ENCODE assay signal across 1 cellular context in the genomic region with DNA sequence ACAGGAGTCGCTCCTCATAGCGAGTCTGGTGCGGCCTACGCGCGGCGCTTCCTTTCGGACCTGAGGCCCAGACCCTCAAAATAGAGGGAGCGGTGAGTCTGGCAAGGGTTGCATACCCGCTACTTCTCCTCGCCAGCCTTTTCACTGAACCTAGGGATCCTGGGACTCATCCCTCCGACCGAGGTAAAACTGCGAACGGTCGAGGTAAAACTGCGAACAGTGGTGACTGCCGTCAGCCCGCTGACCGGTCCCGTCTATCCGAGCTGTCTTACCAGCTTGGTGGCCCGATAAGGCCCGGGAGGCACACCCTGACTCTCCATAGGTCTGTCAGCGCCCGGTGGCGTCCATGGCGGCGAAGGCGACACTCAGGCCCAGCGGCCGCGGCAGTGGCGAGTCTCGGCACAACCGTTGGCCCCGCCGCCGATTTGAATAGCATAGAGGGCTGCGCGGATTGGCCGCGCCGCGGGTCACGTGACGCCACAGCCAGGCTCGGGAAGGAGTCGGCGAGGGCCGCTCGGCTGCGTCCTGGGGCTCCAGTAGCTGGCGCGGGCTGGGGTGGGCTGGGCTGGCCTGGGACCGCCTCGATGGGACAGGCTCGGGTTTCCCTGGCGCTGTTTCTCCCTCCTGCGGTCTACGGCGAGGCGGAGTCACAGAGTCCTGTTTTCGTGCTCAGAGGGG.
TF ChIP-seq lines count a peak whose summit lies in the region.

A gene with protein sequence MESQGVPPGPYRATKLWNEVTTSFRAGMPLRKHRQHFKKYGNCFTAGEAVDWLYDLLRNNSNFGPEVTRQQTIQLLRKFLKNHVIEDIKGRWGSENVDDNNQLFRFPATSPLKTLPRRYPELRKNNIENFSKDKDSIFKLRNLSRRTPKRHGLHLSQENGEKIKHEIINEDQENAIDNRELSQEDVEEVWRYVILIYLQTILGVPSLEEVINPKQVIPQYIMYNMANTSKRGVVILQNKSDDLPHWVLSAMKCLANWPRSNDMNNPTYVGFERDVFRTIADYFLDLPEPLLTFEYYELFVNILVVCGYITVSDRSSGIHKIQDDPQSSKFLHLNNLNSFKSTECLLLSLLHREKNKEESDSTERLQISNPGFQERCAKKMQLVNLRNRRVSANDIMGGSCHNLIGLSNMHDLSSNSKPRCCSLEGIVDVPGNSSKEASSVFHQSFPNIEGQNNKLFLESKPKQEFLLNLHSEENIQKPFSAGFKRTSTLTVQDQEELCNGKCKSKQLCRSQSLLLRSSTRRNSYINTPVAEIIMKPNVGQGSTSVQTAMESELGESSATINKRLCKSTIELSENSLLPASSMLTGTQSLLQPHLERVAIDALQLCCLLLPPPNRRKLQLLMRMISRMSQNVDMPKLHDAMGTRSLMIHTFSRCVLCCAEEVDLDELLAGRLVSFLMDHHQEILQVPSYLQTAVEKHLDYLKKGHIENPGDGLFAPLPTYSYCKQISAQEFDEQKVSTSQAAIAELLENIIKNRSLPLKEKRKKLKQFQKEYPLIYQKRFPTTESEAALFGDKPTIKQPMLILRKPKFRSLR (minus strand): TSS at position 403 of the 678 bp plus-strand sequence. CDS start 83 bp downstream, at position 320.

TF ChIP-seq in HepG2, 621 proteins besides CTCF, POLR2A, EP300 and RAD21 (continued from another document and continues in another):
- TF ChIP-seq, protein P1, sequence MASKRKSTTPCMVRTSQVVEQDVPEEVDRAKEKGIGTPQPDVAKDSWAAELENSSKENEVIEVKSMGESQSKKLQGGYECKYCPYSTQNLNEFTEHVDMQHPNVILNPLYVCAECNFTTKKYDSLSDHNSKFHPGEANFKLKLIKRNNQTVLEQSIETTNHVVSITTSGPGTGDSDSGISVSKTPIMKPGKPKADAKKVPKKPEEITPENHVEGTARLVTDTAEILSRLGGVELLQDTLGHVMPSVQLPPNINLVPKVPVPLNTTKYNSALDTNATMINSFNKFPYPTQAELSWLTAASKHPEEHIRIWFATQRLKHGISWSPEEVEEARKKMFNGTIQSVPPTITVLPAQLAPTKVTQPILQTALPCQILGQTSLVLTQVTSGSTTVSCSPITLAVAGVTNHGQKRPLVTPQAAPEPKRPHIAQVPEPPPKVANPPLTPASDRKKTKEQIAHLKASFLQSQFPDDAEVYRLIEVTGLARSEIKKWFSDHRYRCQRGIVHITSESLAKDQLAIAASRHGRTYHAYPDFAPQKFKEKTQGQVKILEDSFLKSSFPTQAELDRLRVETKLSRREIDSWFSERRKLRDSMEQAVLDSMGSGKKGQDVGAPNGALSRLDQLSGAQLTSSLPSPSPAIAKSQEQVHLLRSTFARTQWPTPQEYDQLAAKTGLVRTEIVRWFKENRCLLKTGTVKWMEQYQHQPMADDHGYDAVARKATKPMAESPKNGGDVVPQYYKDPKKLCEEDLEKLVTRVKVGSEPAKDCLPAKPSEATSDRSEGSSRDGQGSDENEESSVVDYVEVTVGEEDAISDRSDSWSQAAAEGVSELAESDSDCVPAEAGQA (IDR thresholded peaks at IDR 0.05; ENCODE audit: low read depth) = no peak
- TF ChIP-seq, protein P1 (CRISPR knock-in tag; IDR thresholded peaks at IDR 0.05; ENCODE audit: borderline replicate concordance) = no peak
- TF ChIP-seq, protein P2, sequence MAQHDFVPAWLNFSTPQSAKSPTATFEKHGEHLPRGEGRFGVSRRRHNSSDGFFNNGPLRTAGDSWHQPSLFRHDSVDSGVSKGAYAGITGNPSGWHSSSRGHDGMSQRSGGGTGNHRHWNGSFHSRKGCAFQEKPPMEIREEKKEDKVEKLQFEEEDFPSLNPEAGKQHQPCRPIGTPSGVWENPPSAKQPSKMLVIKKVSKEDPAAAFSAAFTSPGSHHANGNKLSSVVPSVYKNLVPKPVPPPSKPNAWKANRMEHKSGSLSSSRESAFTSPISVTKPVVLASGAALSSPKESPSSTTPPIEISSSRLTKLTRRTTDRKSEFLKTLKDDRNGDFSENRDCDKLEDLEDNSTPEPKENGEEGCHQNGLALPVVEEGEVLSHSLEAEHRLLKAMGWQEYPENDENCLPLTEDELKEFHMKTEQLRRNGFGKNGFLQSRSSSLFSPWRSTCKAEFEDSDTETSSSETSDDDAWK (CRISPR knock-in tag; IDR thresholded peaks at IDR 0.05) = no peak
- TF ChIP-seq RFXAP (CRISPR knock-in tag; IDR thresholded peaks at IDR 0.05; ENCODE audit: borderline replicate concordance) (0 out of 2 replicates have a peak, but pooled peaks have one; percentile 25), DPF2 (CRISPR knock-in tag; IDR thresholded peaks at IDR 0.05; ENCODE audit: borderline replicate concordance, low read depth) (no peak), ZNF460 (CRISPR knock-in tag; IDR thresholded peaks at IDR 0.05; ENCODE audit: borderline replicate concordance) (no peak), HES4 (CRISPR knock-in tag; IDR thresholded peaks at IDR 0.05; ENCODE audit: borderline replicate concordance) (peak; percentile 72; the same call in 1 of the 2 replicates), IRF2 (CRISPR knock-in tag; IDR thresholded peaks at IDR 0.05) (no peak), ZNF772 (CRISPR knock-in tag; IDR thresholded peaks at IDR 0.05) (peak; percentile 79), ZNF3 (CRISPR knock-in tag; IDR thresholded peaks at IDR 0.05) (no peak), PHF8 (CRISPR knock-in tag; IDR thresholded peaks at IDR 0.05) (peak; percentile 91), GFI1 (CRISPR knock-in tag; IDR thresholded peaks at IDR 0.05; ENCODE audit: borderline replicate concordance) (peak; percentile 53; the same call in 1 of the 2 replicates), ZNF562 (CRISPR knock-in tag; IDR thresholded peaks at IDR 0.05; ENCODE audit: borderline replicate concordance) (no peak), RBAK (CRISPR knock-in tag; IDR thresholded peaks at IDR 0.05) (no peak), PTBP1 (IDR thresholded peaks at IDR 0.05; ENCODE audit: low read depth, low read length, poor library complexity, severe bottlenecking) (no peak), ELF4 (CRISPR knock-in tag; IDR thresholded peaks at IDR 0.05; ENCODE audit: borderline replicate concordance) (no peak), MYNN (CRISPR knock-in tag; IDR thresholded peaks at IDR 0.05; ENCODE audit: low read depth) (no peak), MIER2 (CRISPR knock-in tag; IDR thresholded peaks at IDR 0.05) (no peak), SIN3A (IDR thresholded peaks at IDR 0.05; ENCODE audit: borderline replicate concordance, low read depth, low read length) (peak; percentile 98), ZNF747 (CRISPR knock-in tag; IDR thresholded peaks at IDR 0.05; ENCODE audit: borderline replicate concordance) (no peak), SOX13 (IDR thresholded peaks at IDR 0.05) (no peak), SOX13 (CRISPR knock-in tag; conservative IDR thresholded peaks at IDR 0.05 in 1 of 2, IDR thresholded peaks at IDR 0.05 in 1 of 2) (no peak), ZC3H4 (CRISPR knock-in tag; IDR thresholded peaks at IDR 0.05; ENCODE audit: borderline replicate concordance) (no peak), ZNF850 (CRISPR knock-in tag; conservative IDR thresholded peaks at IDR 0.05) (no peak), SALL2 (CRISPR knock-in tag; IDR thresholded peaks at IDR 0.05) (no peak), NR1H2 (CRISPR knock-in tag; IDR thresholded peaks at IDR 0.05; ENCODE audit: borderline replicate concordance, low read depth) (no peak), AHR (CRISPR knock-in tag; IDR thresholded peaks at IDR 0.05) (no peak), PCBP1 (IDR thresholded peaks at IDR 0.05; ENCODE audit: borderline replicate concordance, low read depth, low read length) (no peak), ZNF10 (CRISPR knock-in tag; IDR thresholded peaks at IDR 0.05; ENCODE audit: borderline replicate concordance, low read depth) (no peak)
- TF ChIP-seq, protein P3, sequence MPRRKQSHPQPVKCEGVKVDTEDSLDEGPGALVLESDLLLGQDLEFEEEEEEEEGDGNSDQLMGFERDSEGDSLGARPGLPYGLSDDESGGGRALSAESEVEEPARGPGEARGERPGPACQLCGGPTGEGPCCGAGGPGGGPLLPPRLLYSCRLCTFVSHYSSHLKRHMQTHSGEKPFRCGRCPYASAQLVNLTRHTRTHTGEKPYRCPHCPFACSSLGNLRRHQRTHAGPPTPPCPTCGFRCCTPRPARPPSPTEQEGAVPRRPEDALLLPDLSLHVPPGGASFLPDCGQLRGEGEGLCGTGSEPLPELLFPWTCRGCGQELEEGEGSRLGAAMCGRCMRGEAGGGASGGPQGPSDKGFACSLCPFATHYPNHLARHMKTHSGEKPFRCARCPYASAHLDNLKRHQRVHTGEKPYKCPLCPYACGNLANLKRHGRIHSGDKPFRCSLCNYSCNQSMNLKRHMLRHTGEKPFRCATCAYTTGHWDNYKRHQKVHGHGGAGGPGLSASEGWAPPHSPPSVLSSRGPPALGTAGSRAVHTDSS (CRISPR knock-in tag; conservative IDR thresholded peaks at IDR 0.05) = no peak
- TF ChIP-seq, protein P4, sequence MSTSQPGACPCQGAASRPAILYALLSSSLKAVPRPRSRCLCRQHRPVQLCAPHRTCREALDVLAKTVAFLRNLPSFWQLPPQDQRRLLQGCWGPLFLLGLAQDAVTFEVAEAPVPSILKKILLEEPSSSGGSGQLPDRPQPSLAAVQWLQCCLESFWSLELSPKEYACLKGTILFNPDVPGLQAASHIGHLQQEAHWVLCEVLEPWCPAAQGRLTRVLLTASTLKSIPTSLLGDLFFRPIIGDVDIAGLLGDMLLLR (CRISPR knock-in tag; IDR thresholded peaks at IDR 0.05) = peak; percentile 70
- TF ChIP-seq, protein P5, sequence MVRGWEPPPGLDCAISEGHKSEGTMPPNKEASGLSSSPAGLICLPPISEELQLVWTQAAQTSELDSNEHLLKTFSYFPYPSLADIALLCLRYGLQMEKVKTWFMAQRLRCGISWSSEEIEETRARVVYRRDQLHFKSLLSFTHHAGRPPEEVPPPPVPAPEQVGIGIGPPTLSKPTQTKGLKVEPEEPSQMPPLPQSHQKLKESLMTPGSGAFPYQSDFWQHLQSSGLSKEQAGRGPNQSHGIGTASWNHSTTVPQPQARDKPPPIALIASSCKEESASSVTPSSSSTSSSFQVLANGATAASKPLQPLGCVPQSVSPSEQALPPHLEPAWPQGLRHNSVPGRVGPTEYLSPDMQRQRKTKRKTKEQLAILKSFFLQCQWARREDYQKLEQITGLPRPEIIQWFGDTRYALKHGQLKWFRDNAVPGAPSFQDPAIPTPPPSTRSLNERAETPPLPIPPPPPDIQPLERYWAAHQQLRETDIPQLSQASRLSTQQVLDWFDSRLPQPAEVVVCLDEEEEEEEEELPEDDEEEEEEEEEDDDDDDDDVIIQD (CRISPR knock-in tag; IDR thresholded peaks at IDR 0.05; ENCODE audit: low read depth) = peak; percentile 86
- TF ChIP-seq, protein P6, sequence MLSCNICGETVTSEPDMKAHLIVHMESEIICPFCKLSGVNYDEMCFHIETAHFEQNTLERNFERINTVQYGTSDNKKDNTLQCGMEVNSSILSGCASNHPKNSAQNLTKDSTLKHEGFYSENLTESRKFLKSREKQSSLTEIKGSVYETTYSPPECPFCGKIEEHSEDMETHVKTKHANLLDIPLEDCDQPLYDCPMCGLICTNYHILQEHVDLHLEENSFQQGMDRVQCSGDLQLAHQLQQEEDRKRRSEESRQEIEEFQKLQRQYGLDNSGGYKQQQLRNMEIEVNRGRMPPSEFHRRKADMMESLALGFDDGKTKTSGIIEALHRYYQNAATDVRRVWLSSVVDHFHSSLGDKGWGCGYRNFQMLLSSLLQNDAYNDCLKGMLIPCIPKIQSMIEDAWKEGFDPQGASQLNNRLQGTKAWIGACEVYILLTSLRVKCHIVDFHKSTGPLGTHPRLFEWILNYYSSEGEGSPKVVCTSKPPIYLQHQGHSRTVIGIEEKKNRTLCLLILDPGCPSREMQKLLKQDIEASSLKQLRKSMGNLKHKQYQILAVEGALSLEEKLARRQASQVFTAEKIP (CRISPR knock-in tag; IDR thresholded peaks at IDR 0.05; ENCODE audit: borderline replicate concordance) = no peak
- TF ChIP-seq, protein P7, sequence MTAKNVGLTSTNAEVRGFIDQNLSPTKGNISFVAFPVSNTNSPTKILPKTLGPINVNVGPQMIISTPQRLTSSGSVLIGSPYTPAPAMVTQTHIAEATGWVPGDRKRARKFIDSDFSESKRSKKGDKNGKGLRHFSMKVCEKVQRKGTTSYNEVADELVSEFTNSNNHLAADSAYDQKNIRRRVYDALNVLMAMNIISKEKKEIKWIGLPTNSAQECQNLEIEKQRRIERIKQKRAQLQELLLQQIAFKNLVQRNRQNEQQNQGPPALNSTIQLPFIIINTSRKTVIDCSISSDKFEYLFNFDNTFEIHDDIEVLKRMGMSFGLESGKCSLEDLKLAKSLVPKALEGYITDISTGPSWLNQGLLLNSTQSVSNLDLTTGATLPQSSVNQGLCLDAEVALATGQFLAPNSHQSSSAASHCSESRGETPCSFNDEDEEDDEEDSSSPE (CRISPR knock-in tag; IDR thresholded peaks at IDR 0.05) = peak; percentile 98
- TF ChIP-seq, protein P8, sequence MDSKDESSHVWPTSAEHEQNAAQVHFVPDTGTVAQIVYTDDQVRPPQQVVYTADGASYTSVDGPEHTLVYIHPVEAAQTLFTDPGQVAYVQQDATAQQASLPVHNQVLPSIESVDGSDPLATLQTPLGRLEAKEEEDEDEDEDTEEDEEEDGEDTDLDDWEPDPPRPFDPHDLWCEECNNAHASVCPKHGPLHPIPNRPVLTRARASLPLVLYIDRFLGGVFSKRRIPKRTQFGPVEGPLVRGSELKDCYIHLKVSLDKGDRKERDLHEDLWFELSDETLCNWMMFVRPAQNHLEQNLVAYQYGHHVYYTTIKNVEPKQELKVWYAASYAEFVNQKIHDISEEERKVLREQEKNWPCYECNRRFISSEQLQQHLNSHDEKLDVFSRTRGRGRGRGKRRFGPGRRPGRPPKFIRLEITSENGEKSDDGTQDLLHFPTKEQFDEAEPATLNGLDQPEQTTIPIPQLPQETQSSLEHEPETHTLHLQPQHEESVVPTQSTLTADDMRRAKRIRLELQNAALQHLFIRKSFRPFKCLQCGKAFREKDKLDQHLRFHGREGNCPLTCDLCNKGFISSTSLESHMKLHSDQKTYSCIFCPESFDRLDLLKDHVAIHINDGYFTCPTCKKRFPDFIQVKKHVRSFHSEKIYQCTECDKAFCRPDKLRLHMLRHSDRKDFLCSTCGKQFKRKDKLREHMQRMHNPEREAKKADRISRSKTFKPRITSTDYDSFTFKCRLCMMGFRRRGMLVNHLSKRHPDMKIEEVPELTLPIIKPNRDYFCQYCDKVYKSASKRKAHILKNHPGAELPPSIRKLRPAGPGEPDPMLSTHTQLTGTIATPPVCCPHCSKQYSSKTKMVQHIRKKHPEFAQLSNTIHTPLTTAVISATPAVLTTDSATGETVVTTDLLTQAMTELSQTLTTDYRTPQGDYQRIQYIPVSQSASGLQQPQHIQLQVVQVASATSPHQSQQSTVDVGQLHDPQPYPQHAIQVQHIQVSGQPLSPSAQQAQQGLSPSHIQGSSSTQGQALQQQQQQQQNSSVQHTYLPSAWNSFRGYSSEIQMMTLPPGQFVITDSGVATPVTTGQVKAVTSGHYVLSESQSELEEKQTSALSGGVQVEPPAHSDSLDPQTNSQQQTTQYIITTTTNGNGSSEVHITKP (CRISPR knock-in tag; IDR thresholded peaks at IDR 0.05; ENCODE audit: low read depth) = no peak
